Comparison of ENCODE assay signal across 20 cellular contexts in genomic region chr9:125991886-125992529, GRCh38.
DNase-seq lines count a peak whose midpoint lies in the region; ATAC-seq, FAIRE-seq and TF ChIP-seq lines count a peak whose summit lies in the region.
"Had no signal": no experiment of that assay in that cellular context is flagged by ENCODE, and none has a peak within 500 bp of the region (broad histone marks: within the 10 kb centered on the region; RNA-seq: fewer than 3 reads in every experiment).

No MANE protein-coding gene starts in this region.

- no peak overlapping the region for H3K4me3 ChIP-seq in kidney (ENCODE audit: low read length in 2 of 2)
- no peak overlapping the region for H3K4me3 ChIP-seq in tibial artery
- H3K4me3 ChIP-seq: A549, Peyer's patch had no signal

- H3K36me3 ChIP-seq in kidney (ENCODE audit: control insufficient read depth in 1 of 2, insufficient read depth in 2 of 2, low read length in 2 of 2): no peaks in the 10 kb centered on the region
- H3K36me3 ChIP-seq in tibial artery: no peaks in the 10 kb centered on the region
- H3K36me3 ChIP-seq: Peyer's patch had no signal

- H3K27me3 ChIP-seq in tibial artery: peaks cover 0 to 23% of the 10 kb centered on the region in 2 donors
- H3K27me3 ChIP-seq: Peyer's patch had no signal

- H3K9me3 Mint-ChIP-seq in activated naive CD8-positive, alpha-beta T cell treated with anti-CD3 and anti-CD28 coated beads, Interleukin-2, amount 10 ng/mL, durations not matched to agents 7 days and 5 days: no peaks in the 10 kb centered on the region
- no peaks in the 10 kb centered on the region for H3K9me3 Mint-ChIP-seq in activated naive CD8-positive, alpha-beta T cell treated with anti-CD3 and anti-CD28 coated beads for 36 hours

- H3K27ac Mint-ChIP-seq in activated naive CD8-positive, alpha-beta T cell treated with anti-CD3 and anti-CD28 coated beads, Interleukin-2, amount 10 ng/mL, durations not matched to agents 7 days and 5 days: no peak overlapping the region
- no peak overlapping the region for H3K27ac Mint-ChIP-seq in activated naive CD8-positive, alpha-beta T cell treated with anti-CD3 and anti-CD28 coated beads for 36 hours

- no peaks in the 10 kb centered on the region for H3K4me1 Mint-ChIP-seq in activated naive CD8-positive, alpha-beta T cell treated with anti-CD3 and anti-CD28 coated beads, Interleukin-2, amount 10 ng/mL, durations not matched to agents 7 days and 5 days
- H3K4me1 Mint-ChIP-seq in activated naive CD8-positive, alpha-beta T cell treated with anti-CD3 and anti-CD28 coated beads for 36 hours: no peaks in the 10 kb centered on the region

- DNase-seq in activated naive CD8-positive, alpha-beta T cell treated with anti-CD3 and anti-CD28 coated beads, Interleukin-2, amount 10 ng/mL, durations not matched to agents 7 days and 5 days: peak; percentile 10
- DNase-seq in activated naive CD8-positive, alpha-beta T cell treated with anti-CD3 and anti-CD28 coated beads for 36 hours: no peak
- DNase-seq in D341Med (ENCODE audit: low spot score) (peak; percentile 27), kidney (peak; percentile 52), tibial artery (peak; percentile 2 to 44)
- DNase-seq in activated CD4-positive, alpha-beta T cell treated with anti-CD3 and anti-CD28 coated beads, Interleukin-2, amount 50 U/mL, for 48 hours: no peak
- DNase-seq: DMS 273 treated with DMSO at 0.1 percent for 48 hours; MV-4-11; NCI-H187; NCI-H2107; NCI-H510A; NCI-H748 treated with DMSO at 0.1 percent for 48 hours; NK-92 treated with Interleukin-12 subunit alpha and Interleukin-12 subunit beta, amount 100 ng/mL, for 24 hours; Right ventricle myocardium superior had no signal

- H3K9ac ChIP-seq in kidney (ENCODE audit: low read length in 2 of 2): no peak overlapping the region
- H3K9ac ChIP-seq: KMS-11 had no signal

- no peaks in the 10 kb centered on the region for H3K36me3 Mint-ChIP-seq in activated naive CD8-positive, alpha-beta T cell treated with anti-CD3 and anti-CD28 coated beads, Interleukin-2, amount 10 ng/mL, durations not matched to agents 7 days and 5 days
- no peaks in the 10 kb centered on the region for H3K36me3 Mint-ChIP-seq in activated naive CD8-positive, alpha-beta T cell treated with anti-CD3 and anti-CD28 coated beads for 36 hours

- H3K27ac ChIP-seq in kidney (ENCODE audit: low read depth in 2 of 2, low read length in 2 of 2): no peak overlapping the region
- H3K27ac ChIP-seq in tibial artery: no peak overlapping the region
- H3K27ac ChIP-seq: A549, C4-2B, KMS-11, Peyer's patch had no signal

- no peak overlapping the region for H3K4me3 Mint-ChIP-seq in activated naive CD8-positive, alpha-beta T cell treated with anti-CD3 and anti-CD28 coated beads, Interleukin-2, amount 10 ng/mL, durations not matched to agents 7 days and 5 days
- H3K4me3 Mint-ChIP-seq in activated naive CD8-positive, alpha-beta T cell treated with anti-CD3 and anti-CD28 coated beads for 36 hours: no peak overlapping the region

- FAIRE-seq in kidney (lab: Jason Lieb, UNC): no peak
- FAIRE-seq: A549, G401.6 had no signal

- H3K4me1 ChIP-seq in kidney (ENCODE audit: control insufficient read depth in 1 of 2, insufficient read depth in 1 of 2, low read depth in 1 of 2, low read length in 2 of 2) (no peaks in the 10 kb centered on the region), tibial artery (no peaks in the 10 kb centered on the region)
- H3K4me1 ChIP-seq: A549, Peyer's patch had no signal

- peaks cover 3% of the 10 kb centered on the region for H3K27me3 Mint-ChIP-seq in activated naive CD8-positive, alpha-beta T cell treated with anti-CD3 and anti-CD28 coated beads, Interleukin-2, amount 10 ng/mL, durations not matched to agents 7 days and 5 days
- H3K27me3 Mint-ChIP-seq in activated naive CD8-positive, alpha-beta T cell treated with anti-CD3 and anti-CD28 coated beads for 36 hours: no peaks in the 10 kb centered on the region

- H3K9me3 ChIP-seq in kidney (ENCODE audit: control insufficient read depth in 1 of 2, low read length in 2 of 2) (no peaks in the 10 kb centered on the region), tibial artery (no peaks in the 10 kb centered on the region)
- H3K9me3 ChIP-seq: A549, Peyer's patch had no signal

- ATAC-seq in activated naive CD8-positive, alpha-beta T cell treated with anti-CD3 and anti-CD28 coated beads, Interleukin-2, amount 10 ng/mL, durations not matched to agents 7 days and 5 days (ENCODE audit: low read depth): no peak
- ATAC-seq in HG03520 (IDR thresholded peaks at IDR 0.05; ENCODE audit: unreplicated experiment): no peak
- ATAC-seq: A549 had no signal

- POLR2A ChIA-PET in activated naive CD8-positive, alpha-beta T cell treated with anti-CD3 and anti-CD28 coated beads, Interleukin-2, amount 10 ng/mL, durations not matched to agents 7 days and 5 days (lab: Charles Lee): no interaction called here

- intact Hi-C loops in kidney (cut with DNase I): no loop called here
- intact Hi-C loops in tibial artery (cut with DNase I; ENCODE audit: low total_unique reads): no loop called here

- TF ChIP-seq CTCF in kidney (IDR thresholded peaks at IDR 0.05; ENCODE audit: borderline replicate concordance, extremely low read depth, insufficient read depth) (no peak), tibial artery (IDR thresholded peaks at IDR 0.05) (no peak)

Comparison
In these comparisons a context has a peak if more than half of its experiments do, and no peak if none do; other contexts are left out.
1. DNase-seq: peak in activated naive CD8-positive, alpha-beta T cell treated with anti-CD3 and anti-CD28 coated beads, Interleukin-2, amount 10 ng/mL, durations not matched to agents 7 days and 5 days (single experiment), D341Med (single experiment), kidney (single experiment) and tibial artery (2 of 2); none in activated naive CD8-positive, alpha-beta T cell treated with anti-CD3 and anti-CD28 coated beads for 36 hours (single experiment) and activated CD4-positive, alpha-beta T cell treated with anti-CD3 and anti-CD28 coated beads, Interleukin-2, amount 50 U/mL, for 48 hours (0 of 2).